14 cellular contexts compared by ENCODE assay signal in genomic region chr20:15814360-15814759, GRCh38.
A peak's percentile ranks its signal among the peaks of the same experiment; 100 is the strongest.
DNase-seq lines count a peak whose midpoint lies in the region; TF ChIP-seq lines count a peak whose summit lies in the region.
"Had no signal": no experiment of that assay in that cellular context is flagged by ENCODE, and none has a peak within 500 bp of the region (broad histone marks: within the 10 kb centered on the region; RNA-seq: fewer than 3 reads in every experiment).

No MANE protein-coding gene starts in this region.

- H3K4me3 Mint-ChIP-seq in mesothelial cell of epicardium, result no peak overlapping the region
- H3K4me3 Mint-ChIP-seq: CD14-positive monocyte; CD8-positive, alpha-beta T cell had no signal

- H3K79me2 ChIP-seq in smooth muscle cell (ENCODE audit: low read depth), result no peaks in the 10 kb centered on the region

- no peak overlapping the region for H3K9ac ChIP-seq in smooth muscle cell (ENCODE audit: low read depth)

- H4K20me1 ChIP-seq in smooth muscle cell (ENCODE audit: low read depth), result no peaks in the 10 kb centered on the region

- H3K27ac ChIP-seq in smooth muscle cell (ENCODE audit: low read depth), result no peak overlapping the region
- H3K27ac ChIP-seq: A549 had no signal

- peak overlapping the region; percentile 82 for H3K27ac Mint-ChIP-seq in mesothelial cell of epicardium
- H3K27ac Mint-ChIP-seq: CD14-positive monocyte; CD8-positive, alpha-beta T cell had no signal

- no peaks in the 10 kb centered on the region for H3K36me3 Mint-ChIP-seq in mesothelial cell of epicardium
- H3K36me3 Mint-ChIP-seq: CD14-positive monocyte; CD8-positive, alpha-beta T cell had no signal

- peaks cover 9% of the 10 kb centered on the region for H3K9me3 Mint-ChIP-seq in mesothelial cell of epicardium

- no peaks in the 10 kb centered on the region for H3K27me3 Mint-ChIP-seq in mesothelial cell of epicardium (ENCODE audit: low read depth)

- H3K4me1 Mint-ChIP-seq in mesothelial cell of epicardium, result peaks cover 47% of the 10 kb centered on the region
- H3K4me1 Mint-ChIP-seq: CD14-positive monocyte had no signal

- CTCF ChIA-PET in HEK293T (lab: Yijun Ruan, JAX), result no interaction called here

- H3K36me3 ChIP-seq in smooth muscle cell (ENCODE audit: low read depth), result no peaks in the 10 kb centered on the region

- POLR2A ChIA-PET in HEK293T (lab: Yijun Ruan, JAX), result no interaction called here

- no peaks in the 10 kb centered on the region for H3K27me3 ChIP-seq in smooth muscle cell (ENCODE audit: low read depth)

- no peak overlapping the region for H3K4me2 ChIP-seq in smooth muscle cell
- H3K4me2 ChIP-seq: A549 had no signal

- DNase-seq in HuH-7.5 (ENCODE audit: low spot score) (peak; percentile 31), kidney tubule cell (ENCODE audit: low spot score) (peak; percentile 33), mesothelial cell of epicardium (ENCODE audit: low spot score in 2 of 2, unreplicated experiment in 2 of 2) (no peak), renal cortical epithelial cell (ENCODE audit: low read depth) (peak; percentile 28), smooth muscle cell (lab: John Stamatoyannopoulos, UW; ENCODE audit: unreplicated experiment) (no peak), HEK293T (ENCODE audit: extremely low spot score) (no peak), NCI-H187 (lab: John Stamatoyannopoulos, UW) (no peak)
- DNase-seq: CD8-positive, alpha-beta T cell; COR-L47; DMS153; HCEC 1CT had no signal

- no peak overlapping the region for H2AFZ ChIP-seq in smooth muscle cell (ENCODE audit: low read depth)

- no peaks in the 10 kb centered on the region for H3K4me1 ChIP-seq in smooth muscle cell (ENCODE audit: low read depth)
- H3K4me1 ChIP-seq: A549 had no signal

- no peaks in the 10 kb centered on the region for H3K9me3 ChIP-seq in smooth muscle cell (replicated peaks; ENCODE audit: low read depth)
- H3K9me3 ChIP-seq: A549 had no signal

- no peak overlapping the region for H3K4me3 ChIP-seq in smooth muscle cell
- H3K4me3 ChIP-seq: A549, K562 had no signal

- TF ChIP-seq CTCF in mesothelial cell of epicardium (IDR thresholded peaks at IDR 0.05; ENCODE audit: unreplicated experiment) (no peak), smooth muscle cell (IDR thresholded peaks at IDR 0.05; ENCODE audit: borderline replicate concordance, insufficient read depth, poor library complexity, severe bottlenecking) (no peak)

- H3F3A ChIP-seq in smooth muscle cell (ENCODE audit: low read depth), result no peaks in the 10 kb centered on the region

TF ChIP-seq in HEK293T, 16 proteins besides CTCF, POLR2A, EP300 and RAD21:
- TF ChIP-seq SUZ12 (IDR thresholded peaks at IDR 0.05), result no peak
- no peak for TF ChIP-seq CTBP1 (IDR thresholded peaks at IDR 0.05; ENCODE audit: borderline replicate concordance)
- TF ChIP-seq FOXK2 (IDR thresholded peaks at IDR 0.05), result no peak
- TF ChIP-seq LEF1 (IDR thresholded peaks at IDR 0.05; ENCODE audit: borderline replicate concordance), result no peak
- TF ChIP-seq ELF4 (IDR thresholded peaks at IDR 0.05), result no peak
- no peak for TF ChIP-seq NFRKB (IDR thresholded peaks at IDR 0.05)
- TF ChIP-seq ZNF384 (IDR thresholded peaks at IDR 0.05), result no peak
- TF ChIP-seq FOXA1 (IDR thresholded peaks at IDR 0.05), result no peak
- no peak for TF ChIP-seq L3MBTL2 (conservative IDR thresholded peaks at IDR 0.05)
- no peak for TF ChIP-seq FOXM1 (IDR thresholded peaks at IDR 0.05; ENCODE audit: borderline replicate concordance)
- TF ChIP-seq BHLHE40 (IDR thresholded peaks at IDR 0.05; ENCODE audit: borderline replicate concordance), result no peak
- TF ChIP-seq ARNT (IDR thresholded peaks at IDR 0.05), result no peak
- TF ChIP-seq SP1 (IDR thresholded peaks at IDR 0.05), result no peak
- no peak for TF ChIP-seq PKNOX1 (IDR thresholded peaks at IDR 0.05)

Comparison
In these comparisons a context has a peak if more than half of its experiments do, and no peak if none do; other contexts are left out.
1. DNase-seq: peak in HuH-7.5 (single experiment), kidney tubule cell (single experiment) and renal cortical epithelial cell (single experiment); none in mesothelial cell of epicardium (0 of 2), smooth muscle cell (single experiment), HEK293T (single experiment) and NCI-H187 (0 of 2).